8 cellular contexts compared by ENCODE assay signal in genomic region chr17:2401426-2402221, GRCh38. TPM values are rescaled to one million over a fixed set of nuclear protein-coding genes. Genes with fewer than 3 reads are reported as not detected.
DNase-seq lines count a peak whose midpoint lies in the region; ATAC-seq and TF ChIP-seq lines count a peak whose summit lies in the region.

No MANE protein-coding gene starts in this region.

- H2BK15ac ChIP-seq in neuronal stem cell (ENCODE audit: low read length) = no peak overlapping the region

- H3K4me3 ChIP-seq in gastroesophageal sphincter (peak overlapping the region; percentile 89 to 100), neuronal stem cell (ENCODE audit: low read length in 2 of 2) (peak overlapping the region; percentile 88 to 99), subcutaneous abdominal adipose tissue (ENCODE audit: low read depth in 1 of 5, low read length in 5 of 5) (peak overlapping the region; percentile 63 to 97 (median 84))

- peak overlapping the region; percentile 95 for H3K4me2 ChIP-seq in neuronal stem cell (ENCODE audit: insufficient read depth, low read length, poor library complexity, severe bottlenecking)

- DNase-seq in G401 (ENCODE audit: low spot score) = peak; percentile 98
- DNase-seq in HEK293T (ENCODE audit: extremely low spot score) = peak; percentile 89
- peak; percentile 95 for DNase-seq in NAMALWA (ENCODE audit: low spot score)
- DNase-seq in SK-N-DZ (ENCODE audit: low spot score) = peak; percentile 100
- DNase-seq in activated naive CD4-positive, alpha-beta T cell treated with anti-CD3 and anti-CD28 coated beads, Interleukin-2, amount 50 U/mL, for 16 hours = peak; percentile 100
- DNase-seq in neuronal stem cell (ENCODE audit: low spot score) = peak; percentile 99

- no peak overlapping the region for H4K91ac ChIP-seq in neuronal stem cell (ENCODE audit: low read depth, low read length, poor library complexity)

- H3K9ac ChIP-seq in neuronal stem cell (ENCODE audit: low read depth, low read length, poor library complexity) (no peak overlapping the region), subcutaneous abdominal adipose tissue (ENCODE audit: low read length in 5 of 5) (peak overlapping the region; percentile 73 to 95 (median 84))

- peak in 1 of 2 donors; percentile 25 for TF ChIP-seq POLR2A in gastroesophageal sphincter (IDR thresholded peaks at IDR 0.05)

- CTCF ChIA-PET in HEK293T (lab: Yijun Ruan, JAX) = interaction anchor here (0.7 kb wide), 1 partner anchor 15 kb away, joined by 3 read pairs; no protein-coding TSS in a partner anchor

- 0% methylated on average over 6 to 8 of the region's 72 CpGs for WGBS in gastroesophageal sphincter (ENCODE audit: low coverage in 1 of 2), 2 donors
- WGBS in neuronal stem cell (ENCODE audit: extremely low coverage in 2 of 2, insufficient read length in 2 of 2, insufficient replicate concordance in 1 of 2), 2 donors = no CpG with 5 or more reads among the region's 72 CpGs

- H3K4me1 ChIP-seq in gastroesophageal sphincter (peaks cover 0 to 74% (median 54%) of the 10 kb centered on the region in 3 donors), neuronal stem cell (ENCODE audit: control insufficient read depth in 2 of 2, insufficient read depth in 1 of 2, low read depth in 1 of 2, low read length in 2 of 2) (peaks cover 22 to 36% of the 10 kb centered on the region in 2 donors), subcutaneous abdominal adipose tissue (ENCODE audit: control insufficient read depth in 5 of 5, insufficient read depth in 5 of 5, low read length in 5 of 5) (peaks cover 30 to 81% (median 73%) of the 10 kb centered on the region in 5 donors)

- peak overlapping the region; percentile 97 for H2AFZ ChIP-seq in neuronal stem cell (ENCODE audit: low read length)

- H3K79me1 ChIP-seq in neuronal stem cell (ENCODE audit: low read depth, low read length) = peaks cover 3% of the 10 kb centered on the region

- peak; percentile 24 for TF ChIP-seq EP300 in gastroesophageal sphincter (IDR thresholded peaks at IDR 0.05)

- H2BK5ac ChIP-seq in neuronal stem cell (ENCODE audit: low read length) = no peak overlapping the region

- H4K8ac ChIP-seq in neuronal stem cell (ENCODE audit: low read depth, low read length) = no peak overlapping the region

- peak overlapping the region; percentile 81 for H3K18ac ChIP-seq in neuronal stem cell (ENCODE audit: low read length)

- no peak overlapping the region for H3K23ac ChIP-seq in neuronal stem cell (ENCODE audit: low read depth, low read length, poor library complexity)

- H3K36me3 ChIP-seq in gastroesophageal sphincter = no peaks in the 10 kb centered on the region
- peaks cover 0 to 7% of the 10 kb centered on the region in 2 donors for H3K36me3 ChIP-seq in neuronal stem cell (replicated peaks in 1 of 2; ENCODE audit: control insufficient read depth in 2 of 2, insufficient read depth in 2 of 2, low read length in 2 of 2)
- no peaks in the 10 kb centered on the region for H3K36me3 ChIP-seq in subcutaneous abdominal adipose tissue (ENCODE audit: control insufficient read depth in 5 of 5, insufficient read depth in 5 of 5, low read length in 5 of 5)

- H3K27ac ChIP-seq in gastroesophageal sphincter (peak overlapping the region; percentile 97 to 100 (median 100)), neuronal stem cell (replicated peaks; ENCODE audit: low read length) (peak overlapping the region; percentile 87), subcutaneous abdominal adipose tissue (ENCODE audit: low read depth, low read length) (peak overlapping the region; percentile 96)

- TF ChIP-seq CTCF in gastroesophageal sphincter (IDR thresholded peaks at IDR 0.05) = no peak

- no peak overlapping the region for H2BK120ac ChIP-seq in neuronal stem cell (ENCODE audit: low read depth, low read length)

- no peak overlapping the region for H3K14ac ChIP-seq in neuronal stem cell (ENCODE audit: low read length)

- H3K4ac ChIP-seq in neuronal stem cell (ENCODE audit: low read length) = no peak overlapping the region

- peak; percentile 68 for ATAC-seq in gastroesophageal sphincter

- H3K9me3 ChIP-seq in gastroesophageal sphincter = no peaks in the 10 kb centered on the region
- no peaks in the 10 kb centered on the region for H3K9me3 ChIP-seq in neuronal stem cell (replicated peaks in 1 of 2; ENCODE audit: control insufficient read depth in 2 of 2, insufficient read depth in 1 of 2, low read depth in 1 of 2, low read length in 2 of 2)
- H3K9me3 ChIP-seq in subcutaneous abdominal adipose tissue (ENCODE audit: control insufficient read depth in 5 of 5, low read length in 5 of 5) = no peaks in the 10 kb centered on the region

- in situ Hi-C loops in G401 (cut with HindIII; ENCODE audit: low sequenced_read_pairs) = no loop called here

- no peak overlapping the region for H2BK12ac ChIP-seq in neuronal stem cell (ENCODE audit: low read length)

- H3K27me3 ChIP-seq in gastroesophageal sphincter (no peaks in the 10 kb centered on the region), neuronal stem cell (ENCODE audit: control insufficient read depth in 3 of 3, insufficient read depth in 3 of 3, low read depth in 1 of 3, low read length in 3 of 3) (no peaks in the 10 kb centered on the region), subcutaneous abdominal adipose tissue (ENCODE audit: control insufficient read depth in 5 of 5, insufficient read depth in 4 of 5, low read length in 5 of 5) (no peaks in the 10 kb centered on the region)

- POLR2A ChIA-PET in HEK293T (lab: Yijun Ruan, JAX) = interaction anchor here (0.8 to 1.6 kb wide), 5 partner anchors 9 to 351 kb away, joined by 3 to 11 read pairs (median 4); partner anchors contain the start of genes METTL16 and TSR1

- H2AK5ac ChIP-seq in neuronal stem cell (ENCODE audit: low read depth, low read length) = no peak overlapping the region

TF ChIP-seq in HEK293T, 16 proteins besides CTCF, POLR2A, EP300 and RAD21:
- TF ChIP-seq HDGF (IDR thresholded peaks at IDR 0.05; ENCODE audit: borderline replicate concordance) = no peak
- peak; percentile 98 for TF ChIP-seq TARDBP (IDR thresholded peaks at IDR 0.05)
- peak; percentile 45 for TF ChIP-seq L3MBTL2 (conservative IDR thresholded peaks at IDR 0.05)
- peak; percentile 77; the same call in 1 of the 2 replicates for TF ChIP-seq LEF1 (IDR thresholded peaks at IDR 0.05; ENCODE audit: borderline replicate concordance)
- peak; percentile 16; the same call in 1 of the 2 replicates for TF ChIP-seq PKNOX1 (IDR thresholded peaks at IDR 0.05)
- no peak for TF ChIP-seq NFRKB (IDR thresholded peaks at IDR 0.05)
- no peak for TF ChIP-seq ZNF384 (IDR thresholded peaks at IDR 0.05)
- TF ChIP-seq CTBP1 (IDR thresholded peaks at IDR 0.05; ENCODE audit: borderline replicate concordance) = no peak
- no peak for TF ChIP-seq ELF4 (IDR thresholded peaks at IDR 0.05)
- peak; percentile 98 for TF ChIP-seq FOXM1 (IDR thresholded peaks at IDR 0.05; ENCODE audit: borderline replicate concordance)
TF ChIP-seq in HEK293T: peak in this region for 5.

RNA-seq across cellular contexts. Expression of gene MNT, which starts 0.8 kb away (rescaled TPM):
- total RNA-seq in G401 (2014; rRNA removed; shearing (Covaris generic)) = 2.4 and 3.2 TPM in 2 replicates
- 11.7 and 14.7 TPM in 2 replicates for polyA plus RNA-seq in SK-N-DZ (2014; cell fraction: cytosol; rRNA removed)
- polyA plus RNA-seq in SK-N-DZ (2014; cell fraction: nucleus; rRNA removed) = 20.9 and 41.2 TPM in 2 replicates
- total RNA-seq in gastroesophageal sphincter = 10 to 100 TPM; 11.8 to 12.7 (median 12.3) TPM
- polyA plus RNA-seq in neuronal stem cell (2013, experiment 1 of 2) = 14.3 TPM
- 15.1 TPM for polyA plus RNA-seq in neuronal stem cell (2013, experiment 2 of 2)

Comparison
In these comparisons a context has a peak if more than half of its experiments do, and no peak if none do; other contexts are left out.
1. Peak in every context shown above with its lines: DNase-seq, ATAC-seq, H3K4me3 ChIP-seq and H3K27ac ChIP-seq.